Comparison of ENCODE assay signal across 1 cellular context in the genomic region with DNA sequence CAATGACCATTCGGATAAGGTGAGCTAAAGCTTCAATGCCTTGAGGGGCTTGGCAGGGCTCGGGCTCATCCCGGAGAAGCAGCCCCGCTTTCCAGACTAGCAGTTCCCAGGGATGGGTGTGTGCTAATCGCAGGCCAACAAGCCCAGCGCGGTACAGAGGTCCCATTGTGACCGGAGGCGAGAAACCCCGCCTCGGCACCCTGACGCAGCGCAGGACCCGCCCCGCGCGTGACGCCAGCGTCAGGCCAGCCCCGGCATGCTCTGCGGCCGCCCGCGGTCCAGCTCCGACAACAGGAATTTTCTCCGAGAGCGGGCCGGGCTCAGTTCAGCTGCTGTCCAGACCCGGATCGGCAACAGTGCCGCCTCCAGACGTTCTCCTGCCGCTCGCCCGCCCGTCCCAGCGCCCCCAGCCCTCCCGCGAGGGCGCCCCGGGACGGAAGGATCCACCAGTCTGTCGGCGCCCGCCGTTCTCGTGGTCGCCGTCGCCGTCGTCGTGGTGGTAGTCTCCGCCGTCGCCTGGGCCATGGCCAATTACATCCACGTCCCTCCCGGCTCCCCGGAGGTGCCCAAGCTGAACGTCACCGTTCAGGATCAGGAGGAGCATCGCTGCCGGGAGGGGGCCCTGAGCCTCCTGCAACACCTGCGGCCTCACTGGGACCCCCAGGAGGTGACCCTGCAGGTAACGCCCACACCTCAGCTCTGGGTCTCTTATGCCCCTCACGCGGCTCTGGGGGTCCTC.
TF ChIP-seq lines count a peak whose summit lies in the region.

TSS of gene ETNK1 (plus strand) at position 264 of the 739 bp plus-strand sequence. CDS start at position 524, 260 bp downstream.

TF ChIP-seq in HEK293, 187 proteins besides CTCF, POLR2A, EP300 and RAD21 (continued from another document and continues in another):
- TF ChIP-seq ZSCAN5A (tag by site-specific recombination; IDR thresholded peaks at IDR 0.05): 0 out of 2 replicates have a peak, but pooled peaks have one; percentile 25
- TF ChIP-seq ZNF555 (tag by site-specific recombination; conservative IDR thresholded peaks at IDR 0.05): no peak
- no peak for TF ChIP-seq ZNF302 (tag by site-specific recombination; IDR thresholded peaks at IDR 0.05; ENCODE audit: low read depth)
- peak; percentile 54 for TF ChIP-seq ZBTB17 (tag by site-specific recombination; IDR thresholded peaks at IDR 0.05)
- no peak for TF ChIP-seq ZNF341 (tag by site-specific recombination; IDR thresholded peaks at IDR 0.05; ENCODE audit: low read depth)
- TF ChIP-seq ZNF248 (tag by site-specific recombination; IDR thresholded peaks at IDR 0.05): no peak
- no peak for TF ChIP-seq ZNF624 (tag by site-specific recombination; IDR thresholded peaks at IDR 0.05)
- TF ChIP-seq HOXA7 (CRISPR knock-in tag; IDR thresholded peaks at IDR 0.05; ENCODE audit: borderline replicate concordance): no peak
- no peak for TF ChIP-seq ZNF645 (tag by site-specific recombination; IDR thresholded peaks at IDR 0.05)
- TF ChIP-seq ZNF146 (tag by site-specific recombination; IDR thresholded peaks at IDR 0.05): no peak
- TF ChIP-seq, protein P1, sequence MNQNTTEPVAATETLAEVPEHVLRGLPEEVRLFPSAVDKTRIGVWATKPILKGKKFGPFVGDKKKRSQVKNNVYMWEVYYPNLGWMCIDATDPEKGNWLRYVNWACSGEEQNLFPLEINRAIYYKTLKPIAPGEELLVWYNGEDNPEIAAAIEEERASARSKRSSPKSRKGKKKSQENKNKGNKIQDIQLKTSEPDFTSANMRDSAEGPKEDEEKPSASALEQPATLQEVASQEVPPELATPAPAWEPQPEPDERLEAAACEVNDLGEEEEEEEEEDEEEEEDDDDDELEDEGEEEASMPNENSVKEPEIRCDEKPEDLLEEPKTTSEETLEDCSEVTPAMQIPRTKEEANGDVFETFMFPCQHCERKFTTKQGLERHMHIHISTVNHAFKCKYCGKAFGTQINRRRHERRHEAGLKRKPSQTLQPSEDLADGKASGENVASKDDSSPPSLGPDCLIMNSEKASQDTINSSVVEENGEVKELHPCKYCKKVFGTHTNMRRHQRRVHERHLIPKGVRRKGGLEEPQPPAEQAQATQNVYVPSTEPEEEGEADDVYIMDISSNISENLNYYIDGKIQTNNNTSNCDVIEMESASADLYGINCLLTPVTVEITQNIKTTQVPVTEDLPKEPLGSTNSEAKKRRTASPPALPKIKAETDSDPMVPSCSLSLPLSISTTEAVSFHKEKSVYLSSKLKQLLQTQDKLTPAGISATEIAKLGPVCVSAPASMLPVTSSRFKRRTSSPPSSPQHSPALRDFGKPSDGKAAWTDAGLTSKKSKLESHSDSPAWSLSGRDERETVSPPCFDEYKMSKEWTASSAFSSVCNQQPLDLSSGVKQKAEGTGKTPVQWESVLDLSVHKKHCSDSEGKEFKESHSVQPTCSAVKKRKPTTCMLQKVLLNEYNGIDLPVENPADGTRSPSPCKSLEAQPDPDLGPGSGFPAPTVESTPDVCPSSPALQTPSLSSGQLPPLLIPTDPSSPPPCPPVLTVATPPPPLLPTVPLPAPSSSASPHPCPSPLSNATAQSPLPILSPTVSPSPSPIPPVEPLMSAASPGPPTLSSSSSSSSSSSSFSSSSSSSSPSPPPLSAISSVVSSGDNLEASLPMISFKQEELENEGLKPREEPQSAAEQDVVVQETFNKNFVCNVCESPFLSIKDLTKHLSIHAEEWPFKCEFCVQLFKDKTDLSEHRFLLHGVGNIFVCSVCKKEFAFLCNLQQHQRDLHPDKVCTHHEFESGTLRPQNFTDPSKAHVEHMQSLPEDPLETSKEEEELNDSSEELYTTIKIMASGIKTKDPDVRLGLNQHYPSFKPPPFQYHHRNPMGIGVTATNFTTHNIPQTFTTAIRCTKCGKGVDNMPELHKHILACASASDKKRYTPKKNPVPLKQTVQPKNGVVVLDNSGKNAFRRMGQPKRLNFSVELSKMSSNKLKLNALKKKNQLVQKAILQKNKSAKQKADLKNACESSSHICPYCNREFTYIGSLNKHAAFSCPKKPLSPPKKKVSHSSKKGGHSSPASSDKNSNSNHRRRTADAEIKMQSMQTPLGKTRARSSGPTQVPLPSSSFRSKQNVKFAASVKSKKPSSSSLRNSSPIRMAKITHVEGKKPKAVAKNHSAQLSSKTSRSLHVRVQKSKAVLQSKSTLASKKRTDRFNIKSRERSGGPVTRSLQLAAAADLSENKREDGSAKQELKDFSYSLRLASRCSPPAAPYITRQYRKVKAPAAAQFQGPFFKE (tag by site-specific recombination; IDR thresholded peaks at IDR 0.05; ENCODE audit: borderline replicate concordance): 0 out of 2 replicates have a peak, but pooled peaks have one; percentile 81
- TF ChIP-seq ZNF585B (tag by site-specific recombination; IDR thresholded peaks at IDR 0.05): no peak
- TF ChIP-seq, protein P2, sequence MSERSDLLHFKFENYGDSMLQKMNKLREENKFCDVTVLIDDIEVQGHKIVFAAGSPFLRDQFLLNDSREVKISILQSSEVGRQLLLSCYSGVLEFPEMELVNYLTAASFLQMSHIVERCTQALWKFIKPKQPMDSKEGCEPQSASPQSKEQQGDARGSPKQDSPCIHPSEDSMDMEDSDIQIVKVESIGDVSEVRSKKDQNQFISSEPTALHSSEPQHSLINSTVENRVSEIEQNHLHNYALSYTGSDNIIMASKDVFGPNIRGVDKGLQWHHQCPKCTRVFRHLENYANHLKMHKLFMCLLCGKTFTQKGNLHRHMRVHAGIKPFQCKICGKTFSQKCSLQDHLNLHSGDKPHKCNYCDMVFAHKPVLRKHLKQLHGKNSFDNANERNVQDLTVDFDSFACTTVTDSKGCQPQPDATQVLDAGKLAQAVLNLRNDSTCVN (tag by site-specific recombination; optimal IDR thresholded peaks at IDR 0.05): peak; percentile 84
- no peak for TF ChIP-seq ZNF292 (tag by site-specific recombination; IDR thresholded peaks at IDR 0.05; ENCODE audit: borderline replicate concordance, low read depth)
- no peak for TF ChIP-seq ZBTB7A (tag by site-specific recombination; IDR thresholded peaks at IDR 0.05; ENCODE audit: low read depth)
- TF ChIP-seq SP2 (tag by site-specific recombination; IDR thresholded peaks at IDR 0.05): peak; percentile 70
- TF ChIP-seq ZNF391 (tag by site-specific recombination; IDR thresholded peaks at IDR 0.05; ENCODE audit: borderline replicate concordance, low read depth): peak; percentile 74; the same call in 1 of the 2 replicates
- TF ChIP-seq, protein P3, sequence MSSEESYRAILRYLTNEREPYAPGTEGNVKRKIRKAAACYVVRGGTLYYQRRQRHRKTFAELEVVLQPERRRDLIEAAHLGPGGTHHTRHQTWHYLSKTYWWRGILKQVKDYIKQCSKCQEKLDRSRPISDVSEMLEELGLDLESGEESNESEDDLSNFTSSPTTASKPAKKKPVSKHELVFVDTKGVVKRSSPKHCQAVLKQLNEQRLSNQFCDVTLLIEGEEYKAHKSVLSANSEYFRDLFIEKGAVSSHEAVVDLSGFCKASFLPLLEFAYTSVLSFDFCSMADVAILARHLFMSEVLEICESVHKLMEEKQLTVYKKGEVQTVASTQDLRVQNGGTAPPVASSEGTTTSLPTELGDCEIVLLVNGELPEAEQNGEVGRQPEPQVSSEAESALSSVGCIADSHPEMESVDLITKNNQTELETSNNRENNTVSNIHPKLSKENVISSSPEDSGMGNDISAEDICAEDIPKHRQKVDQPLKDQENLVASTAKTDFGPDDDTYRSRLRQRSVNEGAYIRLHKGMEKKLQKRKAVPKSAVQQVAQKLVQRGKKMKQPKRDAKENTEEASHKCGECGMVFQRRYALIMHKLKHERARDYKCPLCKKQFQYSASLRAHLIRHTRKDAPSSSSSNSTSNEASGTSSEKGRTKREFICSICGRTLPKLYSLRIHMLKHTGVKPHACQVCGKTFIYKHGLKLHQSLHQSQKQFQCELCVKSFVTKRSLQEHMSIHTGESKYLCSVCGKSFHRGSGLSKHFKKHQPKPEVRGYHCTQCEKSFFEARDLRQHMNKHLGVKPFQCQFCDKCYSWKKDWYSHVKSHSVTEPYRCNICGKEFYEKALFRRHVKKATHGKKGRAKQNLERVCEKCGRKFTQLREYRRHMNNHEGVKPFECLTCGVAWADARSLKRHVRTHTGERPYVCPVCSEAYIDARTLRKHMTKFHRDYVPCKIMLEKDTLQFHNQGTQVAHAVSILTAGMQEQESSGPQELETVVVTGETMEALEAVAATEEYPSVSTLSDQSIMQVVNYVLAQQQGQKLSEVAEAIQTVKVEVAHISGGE (tag by site-specific recombination; conservative IDR thresholded peaks at IDR 0.05; ENCODE audit: low read depth): peak; percentile 32; the same call in 1 of the 2 replicates
- no peak for TF ChIP-seq GFI1B (tag by site-specific recombination; IDR thresholded peaks at IDR 0.05)
- TF ChIP-seq ZNF433 (tag by site-specific recombination; IDR thresholded peaks at IDR 0.05; ENCODE audit: low read depth): no peak
- no peak for TF ChIP-seq EGR2 (tag by site-specific recombination; IDR thresholded peaks at IDR 0.05; ENCODE audit: low read depth)
- TF ChIP-seq ZNF133 (tag by site-specific recombination; IDR thresholded peaks at IDR 0.05): no peak
- no peak for TF ChIP-seq ZNF266 (tag by site-specific recombination; IDR thresholded peaks at IDR 0.05; ENCODE audit: low read depth)
- TF ChIP-seq ZBTB21 (tag by site-specific recombination; IDR thresholded peaks at IDR 0.05): no peak
- no peak; the same call in 1 of the 2 replicates for TF ChIP-seq ZBTB48 (tag by site-specific recombination; IDR thresholded peaks at IDR 0.05)
- no peak for TF ChIP-seq ZNF155 (tag by site-specific recombination; IDR thresholded peaks at IDR 0.05)
- TF ChIP-seq ZNF548 (tag by site-specific recombination; IDR thresholded peaks at IDR 0.05): no peak
- TF ChIP-seq ZNF791 (tag by site-specific recombination; IDR thresholded peaks at IDR 0.05): no peak
- peak; percentile 78 for TF ChIP-seq ZNF629 (tag by site-specific recombination; IDR thresholded peaks at IDR 0.05)
- 0 out of 2 replicates have a peak, but pooled peaks have one; percentile 22 for TF ChIP-seq IKZF3 (tag by site-specific recombination; IDR thresholded peaks at IDR 0.05)
- TF ChIP-seq PRDM1 (tag by site-specific recombination; IDR thresholded peaks at IDR 0.05): no peak
- TF ChIP-seq, protein P4, sequence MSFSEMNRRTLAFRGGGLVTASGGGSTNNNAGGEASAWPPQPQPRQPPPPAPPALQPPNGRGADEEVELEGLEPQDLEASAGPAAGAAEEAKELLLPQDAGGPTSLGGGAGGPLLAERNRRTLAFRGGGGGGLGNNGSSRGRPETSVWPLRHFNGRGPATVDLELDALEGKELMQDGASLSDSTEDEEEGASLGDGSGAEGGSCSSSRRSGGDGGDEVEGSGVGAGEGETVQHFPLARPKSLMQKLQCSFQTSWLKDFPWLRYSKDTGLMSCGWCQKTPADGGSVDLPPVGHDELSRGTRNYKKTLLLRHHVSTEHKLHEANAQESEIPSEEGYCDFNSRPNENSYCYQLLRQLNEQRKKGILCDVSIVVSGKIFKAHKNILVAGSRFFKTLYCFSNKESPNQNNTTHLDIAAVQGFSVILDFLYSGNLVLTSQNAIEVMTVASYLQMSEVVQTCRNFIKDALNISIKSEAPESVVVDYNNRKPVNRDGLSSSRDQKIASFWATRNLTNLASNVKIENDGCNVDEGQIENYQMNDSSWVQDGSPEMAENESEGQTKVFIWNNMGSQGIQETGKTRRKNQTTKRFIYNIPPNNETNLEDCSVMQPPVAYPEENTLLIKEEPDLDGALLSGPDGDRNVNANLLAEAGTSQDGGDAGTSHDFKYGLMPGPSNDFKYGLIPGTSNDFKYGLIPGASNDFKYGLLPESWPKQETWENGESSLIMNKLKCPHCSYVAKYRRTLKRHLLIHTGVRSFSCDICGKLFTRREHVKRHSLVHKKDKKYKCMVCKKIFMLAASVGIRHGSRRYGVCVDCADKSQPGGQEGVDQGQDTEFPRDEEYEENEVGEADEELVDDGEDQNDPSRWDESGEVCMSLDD (tag by site-specific recombination; IDR thresholded peaks at IDR 0.05): 0 out of 2 replicates have a peak, but pooled peaks have one; percentile 44
- TF ChIP-seq ZNF350 (tag by site-specific recombination; IDR thresholded peaks at IDR 0.05): no peak
- peak; percentile 68; the same call in 1 of the 2 replicates for TF ChIP-seq ZNF394 (tag by site-specific recombination; IDR thresholded peaks at IDR 0.05; ENCODE audit: borderline replicate concordance)
- no peak for TF ChIP-seq ZNF571 (tag by site-specific recombination; IDR thresholded peaks at IDR 0.05)
- TF ChIP-seq SP3 (tag by site-specific recombination; IDR thresholded peaks at IDR 0.05): peak; percentile 72
- TF ChIP-seq, protein P5, sequence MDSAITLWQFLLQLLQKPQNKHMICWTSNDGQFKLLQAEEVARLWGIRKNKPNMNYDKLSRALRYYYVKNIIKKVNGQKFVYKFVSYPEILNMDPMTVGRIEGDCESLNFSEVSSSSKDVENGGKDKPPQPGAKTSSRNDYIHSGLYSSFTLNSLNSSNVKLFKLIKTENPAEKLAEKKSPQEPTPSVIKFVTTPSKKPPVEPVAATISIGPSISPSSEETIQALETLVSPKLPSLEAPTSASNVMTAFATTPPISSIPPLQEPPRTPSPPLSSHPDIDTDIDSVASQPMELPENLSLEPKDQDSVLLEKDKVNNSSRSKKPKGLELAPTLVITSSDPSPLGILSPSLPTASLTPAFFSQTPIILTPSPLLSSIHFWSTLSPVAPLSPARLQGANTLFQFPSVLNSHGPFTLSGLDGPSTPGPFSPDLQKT (IDR thresholded peaks at IDR 0.05; ENCODE audit: borderline replicate concordance, low read depth, low read length): no peak
- no peak for TF ChIP-seq PRDM6 (tag by site-specific recombination; IDR thresholded peaks at IDR 0.05)
